In genomic region chr1:108158893-108159292, GRCh38 we compare ENCODE assay signal across 24 cellular contexts.
"Had no signal": no experiment of that assay in that cellular context is flagged by ENCODE, and none has a peak within 500 bp of the region (broad histone marks: within the 10 kb centered on the region; RNA-seq: fewer than 3 reads in every experiment).

No MANE protein-coding gene starts in this region.

- H3K4me1 Mint-ChIP-seq: mesothelial cell of epicardium, naive B cell had no signal

- H3K27ac Mint-ChIP-seq: mesothelial cell of epicardium, naive B cell had no signal

- H3K27me3 Mint-ChIP-seq: naive B cell had no signal

- H3K4me3 Mint-ChIP-seq: mesothelial cell of epicardium, naive B cell had no signal

- H3K27me3 ChIP-seq: dorsolateral prefrontal cortex, esophagus muscularis mucosa, foreskin keratinocyte, gastroesophageal sphincter, heart right ventricle, left lung had no signal

- H3K4me1 ChIP-seq: esophagus muscularis mucosa, foreskin keratinocyte, gastroesophageal sphincter, left lung, lower lobe of right lung had no signal

- H3K4me3 ChIP-seq: coronary artery, dorsolateral prefrontal cortex, esophagus muscularis mucosa, gastroesophageal sphincter, heart right ventricle, left lung, lower lobe of right lung, mucosa of descending colon had no signal

- DNase-seq: dermis blood vessel endothelial cell; dorsolateral prefrontal cortex; effector CD4-positive, alpha-beta T cell; effector memory CD4-positive, alpha-beta T cell; foreskin keratinocyte; head of caudate nucleus; heart right ventricle; hippocampal formation; left cardiac atrium; left lung; left ventricle myocardium superior; lower lobe of right lung; mesenchymal stem cell; mucosa of descending colon; naive B cell had no signal

- H3K9me3 Mint-ChIP-seq: mesothelial cell of epicardium had no signal

- ATAC-seq: foreskin keratinocyte, gastroesophageal sphincter, heart right ventricle, left cardiac atrium, left lung, left ventricle myocardium superior, lower lobe of right lung, mucosa of descending colon had no signal

- H3K27ac ChIP-seq: coronary artery, dorsolateral prefrontal cortex, esophagus muscularis mucosa, foreskin keratinocyte, gastroesophageal sphincter, heart right ventricle, left lung, lower lobe of right lung had no signal

- H3K9me3 ChIP-seq: esophagus muscularis mucosa, gastroesophageal sphincter, lower lobe of right lung, mucosa of descending colon had no signal

- FAIRE-seq: colon, endothelial cell of umbilical vein, frontal cortex, islet of Langerhans, keratinocyte had no signal
